In the genomic region with DNA sequence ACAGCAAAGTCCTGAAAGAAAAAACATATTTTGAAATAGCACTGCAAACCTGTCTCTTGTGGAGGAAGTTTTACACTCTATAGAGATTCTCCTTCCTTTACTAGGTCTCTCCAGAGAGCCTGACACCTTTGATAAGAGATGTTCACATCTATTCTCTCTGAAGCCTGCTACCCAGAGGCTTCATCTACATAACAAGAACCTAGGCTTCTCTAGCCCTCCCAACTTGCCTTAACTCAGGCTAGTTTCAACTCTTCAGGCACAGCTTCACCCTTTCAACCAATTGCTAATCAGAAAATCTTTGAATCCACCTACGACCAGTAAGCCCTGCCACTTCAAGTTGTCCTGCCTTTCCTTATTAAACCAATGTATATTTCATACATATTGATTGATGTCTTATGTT, we compare ENCODE assay signal across 28 cellular contexts.
"Had no signal": no experiment of that assay in that cellular context is flagged by ENCODE, and none has a peak within 500 bp of the region (broad histone marks: within the 10 kb centered on the region; RNA-seq: fewer than 3 reads in every experiment).

No MANE protein-coding gene starts in this region.

- H3K4me1 ChIP-seq: Peyer's patch, SJSA1 had no signal

- H3K27me3 Mint-ChIP-seq: activated naive CD4-positive, alpha-beta T cell treated with anti-CD3 and anti-CD28 coated beads, Interleukin-2, amount 10 ng/mL, durations not matched to agents 7 days and 5 days; activated naive CD8-positive, alpha-beta T cell; activated naive CD8-positive, alpha-beta T cell treated with anti-CD3 and anti-CD28 coated beads, Interleukin-2, amount 50 U/mL, for 24 hours; activated T-cell treated with anti-CD3 and anti-CD28 coated beads, Interleukin-2, amount 50 U/mL, for 24 hours; brain had no signal

- DNase-seq: activated CD4-positive, alpha-beta memory T cell treated with anti-CD3 and anti-CD28 coated beads, Interleukin-2, amount 10 ng/mL, durations not matched to agents 7 days and 5 days; activated CD4-positive, alpha-beta T cell treated with anti-CD3 and anti-CD28 coated beads for 4 hours; activated effector memory CD4-positive, alpha-beta T cell treated with Interleukin-2 at 50 U/mL for 16 hours; activated naive CD4-positive, alpha-beta T cell treated with anti-CD3 and anti-CD28 coated beads, Interleukin-2, amount 10 ng/mL, durations not matched to agents 7 days and 5 days; activated naive CD8-positive, alpha-beta T cell treated with anti-CD3 and anti-CD28 coated beads, Interleukin-2, amount 50 U/mL, for 24 hours; activated T-cell treated with anti-CD3 and anti-CD28 coated beads, Interleukin-2, amount 50 U/mL, for 24 hours; anterior cingulate cortex; caudate nucleus; Karpas-422; KBM-7; NCI-H1105 treated with DMSO at 0.1 percent for 48 hours; NCI-H1436; NCI-H1694; NCI-H1930; NCI-H2081 treated with DMSO at 0.1 percent for 48 hours; NCI-H226; NCI-H524 treated with DMSO at 0.1 percent for 48 hours; PC-3; Peyer's patch; RPMI8226; SHP77 treated with DMSO at 0.1 percent for 48 hours; SK-N-SH had no signal

- H3K36me3 ChIP-seq: Peyer's patch, SJSA1 had no signal

- H3K27ac ChIP-seq: Peyer's patch, SJSA1 had no signal

- H3K27me3 ChIP-seq: Peyer's patch had no signal

- H3K36me3 Mint-ChIP-seq: activated naive CD4-positive, alpha-beta T cell treated with anti-CD3 and anti-CD28 coated beads, Interleukin-2, amount 10 ng/mL, durations not matched to agents 7 days and 5 days; brain had no signal

- ATAC-seq: activated CD4-positive, CD25-positive, alpha-beta regulatory T cell treated with anti-CD3 and anti-CD28 coated beads, Interleukin-2, amount 50 U/mL, for 24 hours; activated naive CD8-positive, alpha-beta T cell treated with anti-CD3 and anti-CD28 coated beads, Interleukin-2, amount 50 U/mL, for 24 hours; PC-3 had no signal

- H3K4me3 ChIP-seq: Peyer's patch, SJSA1 had no signal

- H3K27ac Mint-ChIP-seq: activated CD4-positive, alpha-beta memory T cell treated with anti-CD3 and anti-CD28 coated beads, Interleukin-2, amount 10 ng/mL, durations not matched to agents 7 days and 5 days; activated naive CD4-positive, alpha-beta T cell treated with anti-CD3 and anti-CD28 coated beads, Interleukin-2, amount 10 ng/mL, durations not matched to agents 7 days and 5 days; activated naive CD8-positive, alpha-beta T cell; activated naive CD8-positive, alpha-beta T cell treated with anti-CD3 and anti-CD28 coated beads, Interleukin-2, amount 50 U/mL, for 24 hours; activated T-cell treated with anti-CD3 and anti-CD28 coated beads, Interleukin-2, amount 50 U/mL, for 24 hours; brain; T-helper 1 cell treated with Interleukin-12 subunit alpha and Interleukin-12 subunit beta and Interleukin-4 antibody, amounts not matched to agents 30 μg/mL and 1 μg/mL, for 36 hours; T-helper 2 cell treated with Interferon-gamma antibody and Interleukin-4, amounts not matched to agents 5 μg/mL and 100 μg/mL, for 36 hours had no signal

- H3K4me3 Mint-ChIP-seq: activated CD4-positive, alpha-beta memory T cell treated with anti-CD3 and anti-CD28 coated beads, Interleukin-2, amount 10 ng/mL, durations not matched to agents 7 days and 5 days; activated naive CD4-positive, alpha-beta T cell treated with anti-CD3 and anti-CD28 coated beads, Interleukin-2, amount 10 ng/mL, durations not matched to agents 7 days and 5 days; activated naive CD8-positive, alpha-beta T cell; activated naive CD8-positive, alpha-beta T cell treated with anti-CD3 and anti-CD28 coated beads, Interleukin-2, amount 50 U/mL, for 24 hours; activated T-cell treated with anti-CD3 and anti-CD28 coated beads, Interleukin-2, amount 50 U/mL, for 24 hours; brain; T-helper 1 cell treated with Interleukin-12 subunit alpha and Interleukin-12 subunit beta and Interleukin-4 antibody, amounts not matched to agents 30 μg/mL and 1 μg/mL, for 36 hours; T-helper 2 cell treated with Interferon-gamma antibody and Interleukin-4, amounts not matched to agents 5 μg/mL and 100 μg/mL, for 36 hours had no signal

- H3K9me3 Mint-ChIP-seq: activated CD4-positive, alpha-beta memory T cell treated with anti-CD3 and anti-CD28 coated beads, Interleukin-2, amount 10 ng/mL, durations not matched to agents 7 days and 5 days; activated naive CD4-positive, alpha-beta T cell treated with anti-CD3 and anti-CD28 coated beads, Interleukin-2, amount 10 ng/mL, durations not matched to agents 7 days and 5 days; activated naive CD8-positive, alpha-beta T cell treated with anti-CD3 and anti-CD28 coated beads, Interleukin-2, amount 50 U/mL, for 24 hours; activated T-cell treated with anti-CD3 and anti-CD28 coated beads, Interleukin-2, amount 50 U/mL, for 24 hours; brain; T-helper 2 cell treated with Interferon-gamma antibody and Interleukin-4, amounts not matched to agents 5 μg/mL and 100 μg/mL, for 36 hours had no signal

- H3K9me3 ChIP-seq: Peyer's patch, SJSA1, SK-N-SH had no signal

- H3K4me1 Mint-ChIP-seq: activated CD4-positive, alpha-beta memory T cell treated with anti-CD3 and anti-CD28 coated beads, Interleukin-2, amount 10 ng/mL, durations not matched to agents 7 days and 5 days; activated naive CD4-positive, alpha-beta T cell treated with anti-CD3 and anti-CD28 coated beads, Interleukin-2, amount 10 ng/mL, durations not matched to agents 7 days and 5 days; brain had no signal
